9 cellular contexts compared by ENCODE assay signal in the genomic region with DNA sequence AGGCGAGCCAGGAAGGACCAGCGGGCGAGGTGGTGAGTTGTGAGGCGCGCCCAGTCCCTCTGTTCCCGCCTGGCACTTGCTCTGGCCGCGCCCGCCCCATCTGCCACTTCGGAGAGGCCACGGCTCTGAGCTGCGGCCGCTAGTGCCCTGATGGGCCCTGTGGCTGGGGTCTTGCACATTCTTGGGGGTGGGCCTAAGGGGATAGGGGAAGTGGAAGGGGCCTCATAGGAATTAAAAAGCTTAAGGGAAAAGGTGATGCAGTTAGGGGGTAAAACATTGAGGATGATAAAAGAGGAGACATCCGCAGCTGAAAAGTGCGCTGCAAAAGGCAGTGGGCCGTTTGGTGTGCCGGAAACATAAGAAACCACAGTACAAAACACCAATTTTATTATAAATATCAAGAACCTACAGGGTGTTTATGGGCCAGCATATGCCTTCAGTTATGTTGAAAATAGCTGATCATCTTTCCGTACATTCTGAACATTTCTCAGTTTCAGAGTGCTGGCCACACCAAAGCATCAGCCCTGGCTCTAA. TPM values are rescaled to one million over a fixed set of nuclear protein-coding genes. Genes with fewer than 3 reads are reported as not detected.
DNase-seq lines count a peak whose midpoint lies in the region; ATAC-seq and TF ChIP-seq lines count a peak whose summit lies in the region.
"Had no signal": no experiment of that assay in that cellular context is flagged by ENCODE, and none has a peak within 500 bp of the region (broad histone marks: within the 10 kb centered on the region; RNA-seq: fewer than 3 reads in every experiment).

No MANE protein-coding gene starts in this region.

- CTCF ChIA-PET in HEK293T (lab: Yijun Ruan, JAX) = interaction anchor here (1.9 kb wide), 1 partner anchor 23 kb away, joined by 7 read pairs; no protein-coding TSS in a partner anchor

- peaks cover 48 to 73% (median 60%) of the 10 kb centered on the region in 10 experiments for H3K4me1 ChIP-seq in BLaER1 treated with 17β-estradiol and CSF1 and Interleukin-3, amounts not matched to agents 10 nM and 100 nM

- peaks cover 0 to 24% (median 14%) of the 10 kb centered on the region in 11 experiments; a peak in 11 of 22 replicates for H4K20me1 ChIP-seq in BLaER1 treated with 17β-estradiol and CSF1 and Interleukin-3, amounts not matched to agents 10 nM and 100 nM

- no peaks in the 10 kb centered on the region for H3K27me3 Mint-ChIP-seq in natural killer cell treated with Interleukin-12 subunit alpha and Interleukin-12 subunit beta and Interleukin-15 and Interleukin-18, amount 100 ng/mL, for 72 hours

- H3K27me3 ChIP-seq in BLaER1 treated with 17β-estradiol and CSF1 and Interleukin-3, amounts not matched to agents 10 nM and 100 nM = no peaks in the 10 kb centered on the region

- H3K36me3 ChIP-seq in BLaER1 treated with 17β-estradiol and CSF1 and Interleukin-3, amounts not matched to agents 10 nM and 100 nM = peaks cover 55 to 71% (median 58%) of the 10 kb centered on the region in 11 experiments

- H3K9me3 ChIP-seq in BLaER1 treated with 17β-estradiol and CSF1 and Interleukin-3, amounts not matched to agents 10 nM and 100 nM (replicated peaks in 1 of 11) = no peaks in the 10 kb centered on the region; a peak in 3 of 22 replicates

- peaks cover 77% of the 10 kb centered on the region for H3K36me3 Mint-ChIP-seq in natural killer cell treated with Interleukin-12 subunit alpha and Interleukin-12 subunit beta and Interleukin-15 and Interleukin-18, amount 100 ng/mL, for 72 hours

- peak overlapping the region; percentile 71 to 90 (median 84) for H3K4me3 ChIP-seq in BLaER1 treated with 17β-estradiol and CSF1 and Interleukin-3, amounts not matched to agents 10 nM and 100 nM
- H3K4me3 ChIP-seq in Jurkat, Clone E6-1 (ENCODE audit: low read length) = peak overlapping the region; percentile 74
- peak overlapping the region; percentile 90 for H3K4me3 ChIP-seq in choroid plexus epithelial cell (ENCODE audit: low read depth, low read length)

- POLR2A ChIA-PET in HEK293T (lab: Yijun Ruan, JAX) = interaction anchor here (1.0 to 2.4 kb wide), 3 partner anchors 9 to 127 kb away, joined by 4 to 17 read pairs (median 5); partner anchors contain the start of genes PSMB9 and TAP1

- H3K4me3 Mint-ChIP-seq in natural killer cell treated with Interleukin-12 subunit alpha and Interleukin-12 subunit beta and Interleukin-15 and Interleukin-18, amount 100 ng/mL, for 72 hours = peak overlapping the region; percentile 95

- peak overlapping the region; percentile 86 to 97 (median 92); a peak in 21 of 22 replicates for H3K9ac ChIP-seq in BLaER1 treated with 17β-estradiol and CSF1 and Interleukin-3, amounts not matched to agents 10 nM and 100 nM

- DNase-seq in Jurkat, Clone E6-1 (ENCODE audit: low read depth, low spot score) = no peak
- no peak for DNase-seq in choroid plexus epithelial cell (ENCODE audit: low read depth)
- DNase-seq in natural killer cell treated with Interleukin-12 subunit alpha and Interleukin-12 subunit beta and Interleukin-15 and Interleukin-18, amount 100 ng/mL, for 72 hours (ENCODE audit: low spot score) = no peak
- DNase-seq in HEK293T (ENCODE audit: extremely low spot score) = no peak
- DNase-seq in activated CD4-positive, CD25-positive, alpha-beta regulatory T cell treated with anti-CD3 and anti-CD28 coated beads, Interleukin-2, amount 50 U/mL, for 72 hours = no peak
- DNase-seq in GM19240 (ENCODE audit: insufficient read length, low spot score) = no peak

- H3K9me3 Mint-ChIP-seq in natural killer cell treated with Interleukin-12 subunit alpha and Interleukin-12 subunit beta and Interleukin-15 and Interleukin-18, amount 100 ng/mL, for 72 hours = no peaks in the 10 kb centered on the region

- no peak for ATAC-seq in natural killer cell treated with Interleukin-12 subunit alpha and Interleukin-12 subunit beta and Interleukin-15 and Interleukin-18, amount 100 ng/mL, for 72 hours
- ATAC-seq in GM21367 (IDR thresholded peaks at IDR 0.05; ENCODE audit: unreplicated experiment) = no peak

- peak overlapping the region; percentile 98 to 100 for H3K27ac Mint-ChIP-seq in natural killer cell treated with Interleukin-12 subunit alpha and Interleukin-12 subunit beta and Interleukin-15 and Interleukin-18, amount 100 ng/mL, for 72 hours

- peaks cover 81 to 85% of the 10 kb centered on the region in 2 donors for H3K4me1 Mint-ChIP-seq in natural killer cell treated with Interleukin-12 subunit alpha and Interleukin-12 subunit beta and Interleukin-15 and Interleukin-18, amount 100 ng/mL, for 72 hours (ENCODE audit: low read depth in 2 of 2)

- no peak for TF ChIP-seq CTCF in choroid plexus epithelial cell (conservative IDR thresholded peaks at IDR 0.05; ENCODE audit: low read depth, low read length)

- peak overlapping the region; percentile 81 to 97 (median 92) for H3K4me2 ChIP-seq in BLaER1 treated with 17β-estradiol and CSF1 and Interleukin-3, amounts not matched to agents 10 nM and 100 nM

- peak overlapping the region; percentile 87 to 99 (median 96); a peak in 21 of 22 replicates for H3K27ac ChIP-seq in BLaER1 treated with 17β-estradiol and CSF1 and Interleukin-3, amounts not matched to agents 10 nM and 100 nM

TF ChIP-seq in HEK293T, 16 proteins besides CTCF, POLR2A, EP300 and RAD21:
- TF ChIP-seq TARDBP (IDR thresholded peaks at IDR 0.05) (no peak), CTBP1 (IDR thresholded peaks at IDR 0.05; ENCODE audit: borderline replicate concordance) (no peak), SUZ12 (IDR thresholded peaks at IDR 0.05) (no peak), HDGF (IDR thresholded peaks at IDR 0.05; ENCODE audit: borderline replicate concordance) (no peak), PKNOX1 (IDR thresholded peaks at IDR 0.05) (no peak), LEF1 (IDR thresholded peaks at IDR 0.05; ENCODE audit: borderline replicate concordance) (no peak), NFRKB (IDR thresholded peaks at IDR 0.05) (no peak), ELF4 (IDR thresholded peaks at IDR 0.05) (no peak), ZNF384 (IDR thresholded peaks at IDR 0.05) (no peak), L3MBTL2 (conservative IDR thresholded peaks at IDR 0.05) (no peak), ARNT (IDR thresholded peaks at IDR 0.05) (no peak), FOXM1 (IDR thresholded peaks at IDR 0.05; ENCODE audit: borderline replicate concordance) (no peak), FOXA1 (IDR thresholded peaks at IDR 0.05) (no peak)

RNA-seq across cellular contexts. Expression of gene PSMB8, which starts 1.1 kb away (rescaled TPM):
- polyA plus RNA-seq in Jurkat, Clone E6-1 (2012; ENCODE audit: insufficient read depth, insufficient read length) = 212 TPM
- total RNA-seq in natural killer cell treated with Interleukin-12 subunit alpha and Interleukin-12 subunit beta and Interleukin-15 and Interleukin-18, amount 100 ng/mL, for 72 hours = 100 to 1,000 TPM; 259 to 356 TPM

RNA-seq across cellular contexts. Expression of gene TAP2, which starts 6.4 kb away (rescaled TPM):
- polyA plus RNA-seq in Jurkat, Clone E6-1 (2012; ENCODE audit: insufficient read depth, insufficient read length) = 54.7 TPM
- total RNA-seq in natural killer cell treated with Interleukin-12 subunit alpha and Interleukin-12 subunit beta and Interleukin-15 and Interleukin-18, amount 100 ng/mL, for 72 hours = 100 to 1,000 TPM; 220 to 252 TPM

RNA-seq across cellular contexts. Expression of gene TAP1, which starts 8.6 kb away (rescaled TPM):
- polyA plus RNA-seq in Jurkat, Clone E6-1 (2012; ENCODE audit: insufficient read depth, insufficient read length) = 49.5 TPM
- 100 to 1,000 TPM; 512 to 588 TPM for total RNA-seq in natural killer cell treated with Interleukin-12 subunit alpha and Interleukin-12 subunit beta and Interleukin-15 and Interleukin-18, amount 100 ng/mL, for 72 hours

RNA-seq across cellular contexts. Expression of gene PSMB9, which starts 9.1 kb away (rescaled TPM):
- polyA plus RNA-seq in Jurkat, Clone E6-1 (2012; ENCODE audit: insufficient read depth, insufficient read length) = 107 TPM
- total RNA-seq in natural killer cell treated with Interleukin-12 subunit alpha and Interleukin-12 subunit beta and Interleukin-15 and Interleukin-18, amount 100 ng/mL, for 72 hours = 100 to 1,000 TPM; 212 to 401 TPM

RNA-seq across cellular contexts. Expression of gene HLA-DOB, which starts 28.1 kb away (rescaled TPM):
- 0.64 TPM for polyA plus RNA-seq in Jurkat, Clone E6-1 (2012; ENCODE audit: insufficient read depth, insufficient read length)
- 10 to 100 TPM in 1 of 2 donors, 1 to 10 TPM in 1; 3.3 to 13.9 TPM for total RNA-seq in natural killer cell treated with Interleukin-12 subunit alpha and Interleukin-12 subunit beta and Interleukin-15 and Interleukin-18, amount 100 ng/mL, for 72 hours
- total RNA-seq: pulmonary artery endothelial cell had no signal
